In genomic region chr1:202034683-202035462, GRCh38 we compare ENCODE assay signal across 8 cellular contexts. TPM values are rescaled to one million over a fixed set of nuclear protein-coding genes. Genes with fewer than 3 reads are reported as not detected.
DNase-seq lines count a peak whose midpoint lies in the region; ATAC-seq, FAIRE-seq and TF ChIP-seq lines count a peak whose summit lies in the region.

No MANE protein-coding gene starts in this region.

- H3K23ac ChIP-seq in H1 (ENCODE audit: insufficient read length) (no peak overlapping the region), neuronal stem cell (ENCODE audit: low read depth, low read length, poor library complexity) (no peak overlapping the region)

- no peak for TF ChIP-seq POLR2A in H1 (IDR thresholded peaks at IDR 0.05; ENCODE audit: control extremely low read depth in 1 of 2, low read depth in 2 of 2, low read length in 2 of 2)

- no peak for TF ChIP-seq EP300 in H1 (IDR thresholded peaks at IDR 0.05; ENCODE audit: borderline replicate concordance in 1 of 2, low read depth in 2 of 2, low read length in 2 of 2)

- no peak overlapping the region for H3K27ac ChIP-seq in H1 (ENCODE audit: low read depth, low read length)
- no peak overlapping the region for H3K27ac ChIP-seq in neuronal stem cell (replicated peaks; ENCODE audit: low read length)

- FAIRE-seq in H1 (lab: Jason Lieb, UNC), result no peak

- CTCF ChIA-PET in H1 (lab: Charles Lee; ENCODE audit: partially characterized antibody), result interaction anchor here (0.7 to 1.9 kb wide), 8 partner anchors 21 to 101 kb away, joined by 3 to 8 read pairs (median 4); partner anchors contain the start of gene ELF3

- no peak for TF ChIP-seq CTCF in H1 (IDR thresholded peaks at IDR 0.05; ENCODE audit: control extremely low read depth in 1 of 3, insufficient read depth in 1 of 3, low read depth in 1 of 3, low read length in 3 of 3)

- no peaks in the 10 kb centered on the region for H3K36me3 Mint-ChIP-seq in activated naive CD4-positive, alpha-beta T cell treated with anti-CD3 and anti-CD28 coated beads, Interleukin-2, amount 50 U/mL, for 72 hours

- peak; percentile 13 to 62 for DNase-seq in NCI-H524 (lab: John Stamatoyannopoulos, UW)
- DNase-seq in NCI-H524 treated with DMSO at 0.1 percent for 48 hours (lab: John Stamatoyannopoulos, UW), result no peak
- DNase-seq in NCI-H460 (ENCODE audit: extremely low read depth, low read depth), result peak; percentile 92
- DNase-seq in H1 (ENCODE audit: low read depth in 1 of 2, low spot score in 2 of 2), result peak in 1 of 2 experiments; percentile 41
- no peak for DNase-seq in neuronal stem cell (ENCODE audit: low spot score)
- no peak for DNase-seq in COR-L47 (lab: John Stamatoyannopoulos, UW)
- DNase-seq in activated naive CD4-positive, alpha-beta T cell treated with anti-CD3 and anti-CD28 coated beads, Interleukin-2, amount 50 U/mL, for 72 hours (ENCODE audit: low spot score in 2 of 2), result no peak

- peak overlapping the region in 1 of 2 donors; percentile 33 for H3K27ac Mint-ChIP-seq in activated naive CD4-positive, alpha-beta T cell treated with anti-CD3 and anti-CD28 coated beads, Interleukin-2, amount 50 U/mL, for 72 hours

- H2BK12ac ChIP-seq in H1 (ENCODE audit: low read depth, low read length) (peak overlapping the region; percentile 5; the same call in 1 of the 2 replicates), neuronal stem cell (ENCODE audit: low read length) (no peak overlapping the region)

- H4K8ac ChIP-seq in H1 (ENCODE audit: extremely low read depth, insufficient read depth, low read length) (no peak overlapping the region), neuronal stem cell (ENCODE audit: low read depth, low read length) (no peak overlapping the region)

- H3K4me2 ChIP-seq in H1 (ENCODE audit: insufficient read depth in 1 of 2, low read depth in 2 of 2, low read length in 2 of 2) (no peak overlapping the region), neuronal stem cell (ENCODE audit: insufficient read depth, low read length, poor library complexity, severe bottlenecking) (no peak overlapping the region)

- H3K4me3 ChIP-seq in H1 (ENCODE audit: extremely low read depth in 1 of 4, insufficient read depth in 2 of 4, low read depth in 3 of 4, low read length in 4 of 4) (no peak overlapping the region), neuronal stem cell (ENCODE audit: low read length in 2 of 2) (no peak overlapping the region)

- H2BK120ac ChIP-seq in H1 (replicated peaks; ENCODE audit: low read depth, low read length) (no peak overlapping the region), neuronal stem cell (ENCODE audit: low read depth, low read length) (no peak overlapping the region)

- H4K91ac ChIP-seq in H1 (replicated peaks; ENCODE audit: insufficient read length, low read length) (no peak overlapping the region), neuronal stem cell (ENCODE audit: low read depth, low read length, poor library complexity) (no peak overlapping the region)

- no peaks in the 10 kb centered on the region for H3K27me3 ChIP-seq in H1 (replicated peaks in 1 of 4; ENCODE audit: control insufficient read depth in 3 of 4, extremely low read depth in 1 of 4, insufficient read depth in 3 of 4, low read length in 3 of 4)
- peaks cover 0 to 7% (median 0%) of the 10 kb centered on the region in 3 experiments for H3K27me3 ChIP-seq in neuronal stem cell (ENCODE audit: control insufficient read depth in 3 of 3, insufficient read depth in 3 of 3, low read depth in 1 of 3, low read length in 3 of 3)

- H3K9me3 Mint-ChIP-seq in activated naive CD4-positive, alpha-beta T cell treated with anti-CD3 and anti-CD28 coated beads, Interleukin-2, amount 50 U/mL, for 72 hours, result peaks cover 4 to 5% of the 10 kb centered on the region in 2 donors

- H2BK20ac ChIP-seq in H1 (ENCODE audit: low read length), result no peak overlapping the region

- H3K9ac ChIP-seq in H1 (replicated peaks in 1 of 4; ENCODE audit: extremely low read depth in 1 of 4, low read depth in 3 of 4, low read length in 3 of 4), result no peak overlapping the region
- H3K9ac ChIP-seq in neuronal stem cell (ENCODE audit: low read depth, low read length, poor library complexity), result no peak overlapping the region

- no peak for TF ChIP-seq RAD21 in H1 (IDR thresholded peaks at IDR 0.05 in 1 of 2, conservative IDR thresholded peaks at IDR 0.05 in 1 of 2; ENCODE audit: low read depth in 2 of 2, low read length in 2 of 2)

- H3K14ac ChIP-seq in H1 (ENCODE audit: insufficient read length) (no peak overlapping the region), neuronal stem cell (ENCODE audit: low read length) (no peak overlapping the region)

- H3K79me1 ChIP-seq in H1 (ENCODE audit: low read depth, low read length), result no peaks in the 10 kb centered on the region
- no peaks in the 10 kb centered on the region for H3K79me1 ChIP-seq in neuronal stem cell (ENCODE audit: low read depth, low read length)

- H3K4ac ChIP-seq in H1 (replicated peaks; ENCODE audit: insufficient read length, low read depth, low read length), result no peak overlapping the region
- no peak overlapping the region for H3K4ac ChIP-seq in neuronal stem cell (ENCODE audit: low read length)

- no peak for ATAC-seq in HG03457 (IDR thresholded peaks at IDR 0.05; ENCODE audit: unreplicated experiment)
- no peak for ATAC-seq in activated naive CD4-positive, alpha-beta T cell treated with anti-CD3 and anti-CD28 coated beads, Interleukin-2, amount 50 U/mL, for 72 hours

- no peak overlapping the region for H2AK5ac ChIP-seq in H1 (ENCODE audit: low read depth, low read length)
- H2AK5ac ChIP-seq in neuronal stem cell (ENCODE audit: low read depth, low read length), result peak overlapping the region; percentile 22

- peaks cover 0 to 9% (median under 1%) of the 10 kb centered on the region in 4 experiments; a peak in 3 of 7 replicates for H3K4me1 ChIP-seq in H1 (replicated peaks in 1 of 4; ENCODE audit: control insufficient read depth in 3 of 4, insufficient read depth in 4 of 4, low read length in 3 of 4)
- peaks cover 0 to 8% of the 10 kb centered on the region in 2 donors for H3K4me1 ChIP-seq in neuronal stem cell (ENCODE audit: control insufficient read depth in 2 of 2, insufficient read depth in 1 of 2, low read depth in 1 of 2, low read length in 2 of 2)

- no peaks in the 10 kb centered on the region for H3K9me3 ChIP-seq in H1 (ENCODE audit: insufficient read depth in 2 of 2, low read depth in 1 of 2, low read length in 1 of 2)
- H3K9me3 ChIP-seq in neuronal stem cell (replicated peaks in 1 of 2; ENCODE audit: control insufficient read depth in 2 of 2, insufficient read depth in 1 of 2, low read depth in 1 of 2, low read length in 2 of 2), result no peaks in the 10 kb centered on the region

- POLR2A ChIA-PET in H1 (lab: Charles Lee; ENCODE audit: partially characterized antibody), result interaction anchor here (0.6 to 2.4 kb wide), 6 partner anchors 15 to 71 kb away, joined by 3 to 6 read pairs (median 3); partner anchors contain the start of gene ELF3

- H3K79me2 ChIP-seq in H1 (ENCODE audit: control insufficient read depth in 1 of 2, insufficient read depth in 2 of 2, low read length in 2 of 2), result no peaks in the 10 kb centered on the region

- H2BK15ac ChIP-seq in H1 (ENCODE audit: low read length) (0 out of 2 replicates have a peak overlapping the region, but pooled peaks have one; percentile 65), neuronal stem cell (ENCODE audit: low read length) (peak overlapping the region; percentile 35)

- H3K23me2 ChIP-seq in H1 (ENCODE audit: low read depth, low read length), result no peaks in the 10 kb centered on the region; the same call in 1 of the 2 replicates

- H2AFZ ChIP-seq in H1 (ENCODE audit: low read length), result peak overlapping the region; percentile 67; the same call in 1 of the 2 replicates
- no peak overlapping the region for H2AFZ ChIP-seq in neuronal stem cell (ENCODE audit: low read length)

- H2BK5ac ChIP-seq in H1 (ENCODE audit: low read depth, low read length) (peak overlapping the region; percentile 1; the same call in 1 of the 2 replicates), neuronal stem cell (ENCODE audit: low read length) (no peak overlapping the region)

- no peaks in the 10 kb centered on the region for H4K20me1 ChIP-seq in H1 (replicated peaks in 1 of 2; ENCODE audit: control insufficient read depth in 1 of 2, insufficient read depth in 2 of 2, low read length in 2 of 2)

- H3K36me3 ChIP-seq in H1 (ENCODE audit: control insufficient read depth in 2 of 4, insufficient read depth in 4 of 4, low read length in 3 of 4) (no peaks in the 10 kb centered on the region), neuronal stem cell (replicated peaks in 1 of 2; ENCODE audit: control insufficient read depth in 2 of 2, insufficient read depth in 2 of 2, low read length in 2 of 2) (no peaks in the 10 kb centered on the region)

- no peak overlapping the region for H3K56ac ChIP-seq in H1 (replicated peaks; ENCODE audit: insufficient read length, low read depth, low read length)

- no peak overlapping the region for H4K5ac ChIP-seq in H1 (ENCODE audit: insufficient read length, low read depth, low read length)

- 77% methylated on average over 17 of the region's 20 CpGs; no CpG with 5 or more reads in 1 of the 2 experiments for WGBS in H1 (ENCODE audit: extremely low coverage in 1 of 2, insufficient coverage in 1 of 2, insufficient read length in 1 of 2, insufficient replicate concordance in 2 of 2, low coverage in 1 of 2, low lambda C conversion rate in 2 of 2, missing lambda C conversion rate in 1 of 2), 2 experiments
- WGBS in neuronal stem cell (ENCODE audit: extremely low coverage in 2 of 2, insufficient read length in 2 of 2, insufficient replicate concordance in 1 of 2), 2 donors, result no CpG with 5 or more reads among the region's 20 CpGs

- H3K18ac ChIP-seq in H1 (ENCODE audit: extremely low read depth, low read length) (peak overlapping the region; percentile 9; the same call in 1 of the 2 replicates), neuronal stem cell (ENCODE audit: low read length) (peak overlapping the region; percentile 72)

RNA-seq across cellular contexts. Expression of gene ELF3, which starts 24.5 kb away (rescaled TPM):
- total RNA-seq in NCI-H460 (2014; rRNA removed; shearing (Covaris generic)), result 0.61 and 0.99 TPM in 2 replicates
- 0.20 and 1.1 TPM in 2 replicates for polyA plus RNA-seq in NCI-H460 (2014; cell fraction: nucleus; rRNA removed)
- 15.6 and 17.3 TPM in 2 replicates for total RNA-seq in H1 (2021; fragmentation: NEBNext Ultra II Directional; extraction: Animal tissue kit (Norgen Biotek cat#: 25700))
- polyA plus RNA-seq in H1 (2011; rRNA removed), result 25.0 and 32.0 TPM in 2 replicates
- 28.5 TPM for polyA plus RNA-seq in H1 (2011; cell fraction: cytosol; rRNA removed)
- polyA plus RNA-seq in H1 (2011; cell fraction: nucleus; rRNA removed), result 67.2 TPM
- polyA plus RNA-seq in H1 (2012, experiment 1 of 2), result 19.0 to 24.5 TPM (median 23.7 TPM) in 4 replicates
- 23.1 TPM for polyA plus RNA-seq in H1 (2012, experiment 2 of 2)
- polyA plus RNA-seq in H1 (2013, experiment 1 of 2), result 3.6 TPM
- polyA plus RNA-seq in H1 (2013, experiment 2 of 2), result 3.4 TPM
- polyA minus RNA-seq in H1 (2011; rRNA and poly(A)+ RNA removed), result 34.1 and 39.4 TPM in 2 replicates
- polyA minus RNA-seq in H1 (2011; cell fraction: cytosol; rRNA and poly(A)+ RNA removed), result 26.3 TPM
- 37.4 TPM for polyA minus RNA-seq in H1 (2011; cell fraction: nucleus; rRNA and poly(A)+ RNA removed)
- 2.7 TPM for polyA plus RNA-seq in neuronal stem cell (2013, experiment 1 of 2)
- polyA plus RNA-seq in neuronal stem cell (2013, experiment 2 of 2), result 2.6 TPM
- under 1 TPM; 0.18 to 0.37 TPM for total RNA-seq in activated naive CD4-positive, alpha-beta T cell treated with anti-CD3 and anti-CD28 coated beads, Interleukin-2, amount 50 U/mL, for 72 hours

RNA-seq across cellular contexts. Expression of gene RNPEP, which starts 52.4 kb away (rescaled TPM):
- 153 and 155 TPM in 2 replicates for total RNA-seq in NCI-H460 (2014; rRNA removed; shearing (Covaris generic))
- polyA plus RNA-seq in NCI-H460 (2014; cell fraction: nucleus; rRNA removed), result 109 and 118 TPM in 2 replicates
- total RNA-seq in H1 (2021; fragmentation: NEBNext Ultra II Directional; extraction: Animal tissue kit (Norgen Biotek cat#: 25700)), result 45.2 and 51.1 TPM in 2 replicates
- polyA plus RNA-seq in H1 (2011; rRNA removed), result 34.1 and 47.0 TPM in 2 replicates
- polyA plus RNA-seq in H1 (2011; cell fraction: cytosol; rRNA removed), result 35.4 TPM
- 55.7 TPM for polyA plus RNA-seq in H1 (2011; cell fraction: nucleus; rRNA removed)
- polyA plus RNA-seq in H1 (2012, experiment 1 of 2), result 45.9 to 70.9 TPM (median 49.9 TPM) in 4 replicates
- 63.1 TPM for polyA plus RNA-seq in H1 (2012, experiment 2 of 2)
- 32.3 TPM for polyA plus RNA-seq in H1 (2013, experiment 1 of 2)
- polyA plus RNA-seq in H1 (2013, experiment 2 of 2), result 33.6 TPM
- 40.7 and 45.9 TPM in 2 replicates for polyA minus RNA-seq in H1 (2011; rRNA and poly(A)+ RNA removed)
- 23.0 TPM for polyA minus RNA-seq in H1 (2011; cell fraction: cytosol; rRNA and poly(A)+ RNA removed)
- polyA minus RNA-seq in H1 (2011; cell fraction: nucleus; rRNA and poly(A)+ RNA removed), result 17.4 TPM
- polyA plus RNA-seq in neuronal stem cell (2013, experiment 1 of 2), result 27.2 TPM
- polyA plus RNA-seq in neuronal stem cell (2013, experiment 2 of 2), result 27.7 TPM
- 10 to 100 TPM; 43.8 to 56.6 TPM for total RNA-seq in activated naive CD4-positive, alpha-beta T cell treated with anti-CD3 and anti-CD28 coated beads, Interleukin-2, amount 50 U/mL, for 72 hours

Comparison
In these comparisons a context has a peak if more than half of its experiments do, and no peak if none do; other contexts are left out.
1. DNase-seq: peak in NCI-H524 (2 of 2) and NCI-H460 (single experiment); none in NCI-H524 treated with DMSO at 0.1 percent for 48 hours (single experiment), neuronal stem cell (single experiment), COR-L47 (single experiment) and activated naive CD4-positive, alpha-beta T cell treated with anti-CD3 and anti-CD28 coated beads, Interleukin-2, amount 50 U/mL, for 72 hours (0 of 2).